21 cellular contexts compared by ENCODE assay signal in genomic region chr7:4612237-4612636, GRCh38.
"Had no signal": no experiment of that assay in that cellular context is flagged by ENCODE, and none has a peak within 500 bp of the region (broad histone marks: within the 10 kb centered on the region; RNA-seq: fewer than 3 reads in every experiment).

No MANE protein-coding gene starts in this region.

- H3K27ac Mint-ChIP-seq: activated CD4-positive, alpha-beta memory T cell treated with anti-CD3 and anti-CD28 coated beads for 36 hours; activated T-helper 1 cell treated with anti-CD3 and anti-CD28 coated beads, Interleukin-12 subunit alpha, Interleukin-12 subunit beta, Interleukin-2, Interleukin-4 antibody, amounts not matched to agents 30 ng/mL and 10 ng/mL and 1 ng/mL, durations not matched to agents 14 hours and 24 hours and 36 hours; mesothelial cell of epicardium had no signal

- H3K4me3 ChIP-seq: ovary had no signal

- H3K4me3 Mint-ChIP-seq: activated CD4-positive, alpha-beta memory T cell treated with anti-CD3 and anti-CD28 coated beads for 36 hours had no signal

- H3K27me3 Mint-ChIP-seq: activated CD4-positive, alpha-beta memory T cell treated with anti-CD3 and anti-CD28 coated beads for 36 hours; naive thymus-derived CD4-positive, alpha-beta T cell had no signal

- ATAC-seq: activated CD4-positive, CD25-positive, alpha-beta regulatory T cell treated with anti-CD3 and anti-CD28 coated beads, Interleukin-2, amount 50 U/mL, for 24 hours; stimulated activated naive CD8-positive, alpha-beta T cell treated with anti-CD3 and anti-CD28 coated beads, Interleukin-15, Interleukin-2, amounts not matched to agents 100 U/mL and 50 U/mL, for 24 hours had no signal

- H3K36me3 ChIP-seq: heart left ventricle, left lung, ovary, thoracic aorta, vagina had no signal

- DNase-seq: activated CD4-positive, alpha-beta memory T cell treated with anti-CD3 and anti-CD28 coated beads for 36 hours; activated CD4-positive, alpha-beta T cell treated with anti-CD3 and anti-CD28 coated beads for 48 hours; activated CD8-positive, alpha-beta memory T cell treated with anti-CD3 and anti-CD28 coated beads, Interleukin-2, amount 50 U/mL, for 4 hours; activated gamma-delta T cell treated with Interleukin-2 at 50 U/mL for 16 hours; activated naive CD4-positive, alpha-beta T cell treated with anti-CD3 and anti-CD28 coated beads, Interleukin-2, amount 50 U/mL, for 16 hours; activated T-cell treated with anti-CD3 and anti-CD28 coated beads, Interleukin-2, amount 50 U/mL, for 1 hour; cortex of kidney; left lung; ovary; stimulated activated CD4-positive, alpha-beta T cell treated with anti-CD3 and anti-CD28 coated beads, Interleukin-4, amount 100 ng/mL, for 1 hour; stimulated activated naive CD8-positive, alpha-beta T cell treated with anti-CD3 and anti-CD28 coated beads, Interleukin-15, Interleukin-2, amounts not matched to agents 100 U/mL and 50 U/mL, for 24 hours; trophoblast cell had no signal

- FAIRE-seq: TTC549 had no signal

- H3K9me3 ChIP-seq: heart left ventricle, left lung, ovary, thoracic aorta, vagina had no signal

- H3K27ac ChIP-seq: ovary, VCaP had no signal

- H3K9me3 Mint-ChIP-seq: activated CD4-positive, alpha-beta memory T cell treated with anti-CD3 and anti-CD28 coated beads for 36 hours; activated T-helper 1 cell treated with anti-CD3 and anti-CD28 coated beads, Interleukin-12 subunit alpha, Interleukin-12 subunit beta, Interleukin-2, Interleukin-4 antibody, amounts not matched to agents 30 ng/mL and 10 ng/mL and 1 ng/mL, durations not matched to agents 14 hours and 24 hours and 36 hours; mesothelial cell of epicardium; naive thymus-derived CD4-positive, alpha-beta T cell had no signal

- H3K36me3 Mint-ChIP-seq: activated CD4-positive, alpha-beta memory T cell treated with anti-CD3 and anti-CD28 coated beads for 36 hours; mesothelial cell of epicardium; naive thymus-derived CD4-positive, alpha-beta T cell had no signal

- H3K27me3 ChIP-seq: heart left ventricle, left lung, ovary, vagina had no signal
